Comparison of ENCODE assay signal across 1 cellular context in the genomic region with DNA sequence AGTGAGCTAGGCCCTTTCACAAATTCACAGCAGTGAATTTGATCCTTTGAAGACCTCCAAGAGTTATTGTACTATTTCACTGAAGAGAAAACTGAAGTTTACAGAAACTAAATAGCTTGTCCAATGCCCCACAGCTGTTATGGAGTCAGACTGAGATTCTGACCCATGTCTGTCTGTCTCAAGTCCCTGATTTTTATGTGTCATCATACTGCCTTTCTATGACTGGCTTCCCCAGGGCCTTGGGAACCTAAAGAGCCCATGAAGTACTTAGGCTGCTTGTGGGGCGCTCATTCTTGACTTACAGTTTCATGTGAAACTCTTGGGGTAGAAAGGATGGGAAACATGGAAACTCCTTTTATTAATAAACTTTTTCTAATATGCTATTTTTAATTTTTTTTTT.
TF ChIP-seq lines count a peak whose summit lies in the region.

No MANE protein-coding gene starts in this region.

TF ChIP-seq in IMR-90, 13 proteins besides CTCF, POLR2A, EP300 and RAD21 (continued from another document):
- TF ChIP-seq, protein P1, sequence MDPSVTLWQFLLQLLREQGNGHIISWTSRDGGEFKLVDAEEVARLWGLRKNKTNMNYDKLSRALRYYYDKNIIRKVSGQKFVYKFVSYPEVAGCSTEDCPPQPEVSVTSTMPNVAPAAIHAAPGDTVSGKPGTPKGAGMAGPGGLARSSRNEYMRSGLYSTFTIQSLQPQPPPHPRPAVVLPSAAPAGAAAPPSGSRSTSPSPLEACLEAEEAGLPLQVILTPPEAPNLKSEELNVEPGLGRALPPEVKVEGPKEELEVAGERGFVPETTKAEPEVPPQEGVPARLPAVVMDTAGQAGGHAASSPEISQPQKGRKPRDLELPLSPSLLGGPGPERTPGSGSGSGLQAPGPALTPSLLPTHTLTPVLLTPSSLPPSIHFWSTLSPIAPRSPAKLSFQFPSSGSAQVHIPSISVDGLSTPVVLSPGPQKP (IDR thresholded peaks at IDR 0.05; ENCODE audit: borderline replicate concordance, low read depth, low read length): no peak
- TF ChIP-seq CEBPB (IDR thresholded peaks at IDR 0.05; ENCODE audit: low read depth, low read length) (no peak), MXI1 (IDR thresholded peaks at IDR 0.05; ENCODE audit: borderline replicate concordance, low read depth, low read length) (no peak), MAFK (IDR thresholded peaks at IDR 0.05; ENCODE audit: low read depth, low read length) (no peak), NFE2L2 (IDR thresholded peaks at IDR 0.05; ENCODE audit: low read depth, low read length) (no peak), RCOR1 (IDR thresholded peaks at IDR 0.05; ENCODE audit: insufficient replicate concordance, low read length) (no peak), CHD1 (IDR thresholded peaks at IDR 0.05; ENCODE audit: low read depth, low read length) (no peak), SMC3 (IDR thresholded peaks at IDR 0.05; ENCODE audit: low read depth, low read length) (no peak), RFX5 (IDR thresholded peaks at IDR 0.05; ENCODE audit: low read depth, low read length) (no peak)
- TF ChIP-seq, protein P2, sequence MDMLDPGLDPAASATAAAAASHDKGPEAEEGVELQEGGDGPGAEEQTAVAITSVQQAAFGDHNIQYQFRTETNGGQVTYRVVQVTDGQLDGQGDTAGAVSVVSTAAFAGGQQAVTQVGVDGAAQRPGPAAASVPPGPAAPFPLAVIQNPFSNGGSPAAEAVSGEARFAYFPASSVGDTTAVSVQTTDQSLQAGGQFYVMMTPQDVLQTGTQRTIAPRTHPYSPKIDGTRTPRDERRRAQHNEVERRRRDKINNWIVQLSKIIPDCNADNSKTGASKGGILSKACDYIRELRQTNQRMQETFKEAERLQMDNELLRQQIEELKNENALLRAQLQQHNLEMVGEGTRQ (IDR thresholded peaks at IDR 0.05; ENCODE audit: low read depth, low read length): no peak
